ENCODE assay signal across 1 cellular context in the genomic region with DNA sequence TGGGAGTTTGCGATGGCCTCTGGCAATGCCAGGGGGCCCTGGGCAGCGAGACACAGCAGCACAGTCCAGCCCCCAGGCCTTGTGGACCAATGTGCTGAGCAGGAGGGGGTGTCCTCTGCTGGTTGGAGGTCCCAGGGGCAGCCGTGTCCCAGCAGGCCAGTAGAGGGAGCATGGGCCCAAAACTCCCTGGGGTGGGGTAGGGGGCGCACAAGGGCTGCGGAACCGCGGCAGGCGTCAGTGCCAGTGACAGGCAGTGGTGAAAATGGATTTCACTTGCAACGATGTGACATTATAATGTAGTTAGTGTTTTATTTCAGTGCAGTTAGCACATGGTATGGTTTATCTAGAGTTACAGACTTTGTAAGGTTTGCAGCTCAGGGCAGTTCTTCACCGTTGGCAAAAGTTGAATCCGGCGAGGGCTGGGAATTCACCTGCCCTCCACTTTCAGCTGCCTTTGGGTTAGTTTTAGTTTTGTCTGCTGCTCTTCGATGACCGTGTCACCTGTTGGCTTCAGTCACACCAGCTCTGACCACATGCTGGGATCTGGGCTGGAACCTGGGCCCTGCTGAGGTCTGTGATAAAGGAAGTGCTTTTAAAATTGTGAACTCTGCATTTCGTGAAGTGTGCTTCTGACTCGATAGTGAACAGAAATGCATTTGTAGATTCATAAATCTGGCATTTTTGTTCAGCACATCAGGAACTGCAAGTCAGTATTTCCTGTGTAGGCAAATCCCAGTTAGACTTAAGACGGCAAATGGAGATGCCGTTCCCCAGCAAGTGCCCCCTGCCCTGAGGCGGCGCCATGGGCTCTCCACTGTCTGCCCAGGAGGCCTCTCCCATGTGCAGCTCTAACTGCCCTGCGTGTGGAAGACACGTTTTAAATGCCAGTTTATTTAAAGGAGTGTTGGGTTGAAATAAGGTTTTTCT.
TF ChIP-seq lines count a peak whose summit lies in the region.

No MANE protein-coding gene starts in this region.

TF ChIP-seq in HepG2, 621 proteins besides CTCF, POLR2A, EP300 and RAD21 (continued from another document and continues in another):
- TF ChIP-seq, protein P1, sequence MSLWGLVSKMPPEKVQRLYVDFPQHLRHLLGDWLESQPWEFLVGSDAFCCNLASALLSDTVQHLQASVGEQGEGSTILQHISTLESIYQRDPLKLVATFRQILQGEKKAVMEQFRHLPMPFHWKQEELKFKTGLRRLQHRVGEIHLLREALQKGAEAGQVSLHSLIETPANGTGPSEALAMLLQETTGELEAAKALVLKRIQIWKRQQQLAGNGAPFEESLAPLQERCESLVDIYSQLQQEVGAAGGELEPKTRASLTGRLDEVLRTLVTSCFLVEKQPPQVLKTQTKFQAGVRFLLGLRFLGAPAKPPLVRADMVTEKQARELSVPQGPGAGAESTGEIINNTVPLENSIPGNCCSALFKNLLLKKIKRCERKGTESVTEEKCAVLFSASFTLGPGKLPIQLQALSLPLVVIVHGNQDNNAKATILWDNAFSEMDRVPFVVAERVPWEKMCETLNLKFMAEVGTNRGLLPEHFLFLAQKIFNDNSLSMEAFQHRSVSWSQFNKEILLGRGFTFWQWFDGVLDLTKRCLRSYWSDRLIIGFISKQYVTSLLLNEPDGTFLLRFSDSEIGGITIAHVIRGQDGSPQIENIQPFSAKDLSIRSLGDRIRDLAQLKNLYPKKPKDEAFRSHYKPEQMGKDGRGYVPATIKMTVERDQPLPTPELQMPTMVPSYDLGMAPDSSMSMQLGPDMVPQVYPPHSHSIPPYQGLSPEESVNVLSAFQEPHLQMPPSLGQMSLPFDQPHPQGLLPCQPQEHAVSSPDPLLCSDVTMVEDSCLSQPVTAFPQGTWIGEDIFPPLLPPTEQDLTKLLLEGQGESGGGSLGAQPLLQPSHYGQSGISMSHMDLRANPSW (CRISPR knock-in tag; IDR thresholded peaks at IDR 0.05; ENCODE audit: borderline replicate concordance), result no peak
- TF ChIP-seq ZNF737 (CRISPR knock-in tag; IDR thresholded peaks at IDR 0.05; ENCODE audit: borderline replicate concordance), result no peak
- TF ChIP-seq KDM4B (CRISPR knock-in tag; IDR thresholded peaks at IDR 0.05), result peak; percentile 96
- TF ChIP-seq, protein P2, sequence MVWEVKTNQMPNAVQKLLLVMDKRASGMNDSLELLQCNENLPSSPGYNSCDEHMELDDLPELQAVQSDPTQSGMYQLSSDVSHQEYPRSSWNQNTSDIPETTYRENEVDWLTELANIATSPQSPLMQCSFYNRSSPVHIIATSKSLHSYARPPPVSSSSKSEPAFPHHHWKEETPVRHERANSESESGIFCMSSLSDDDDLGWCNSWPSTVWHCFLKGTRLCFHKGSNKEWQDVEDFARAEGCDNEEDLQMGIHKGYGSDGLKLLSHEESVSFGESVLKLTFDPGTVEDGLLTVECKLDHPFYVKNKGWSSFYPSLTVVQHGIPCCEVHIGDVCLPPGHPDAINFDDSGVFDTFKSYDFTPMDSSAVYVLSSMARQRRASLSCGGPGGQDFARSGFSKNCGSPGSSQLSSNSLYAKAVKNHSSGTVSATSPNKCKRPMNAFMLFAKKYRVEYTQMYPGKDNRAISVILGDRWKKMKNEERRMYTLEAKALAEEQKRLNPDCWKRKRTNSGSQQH (CRISPR knock-in tag; IDR thresholded peaks at IDR 0.05; ENCODE audit: low read depth), result peak; percentile 84
- no peak; the same call in 2 of the 3 replicates for TF ChIP-seq MXI1 (IDR thresholded peaks at IDR 0.05; ENCODE audit: borderline replicate concordance, low read depth, low read length)
- no peak for TF ChIP-seq ZMYM3 (CRISPR knock-in tag; IDR thresholded peaks at IDR 0.05)
- peak; percentile 78 for TF ChIP-seq ZMYM4 (CRISPR knock-in tag; IDR thresholded peaks at IDR 0.05)
- no peak for TF ChIP-seq NBN (conservative IDR thresholded peaks at IDR 0.05)
- TF ChIP-seq ZNF326 (CRISPR knock-in tag; IDR thresholded peaks at IDR 0.05; ENCODE audit: borderline replicate concordance), result no peak
- TF ChIP-seq SALL1 (CRISPR knock-in tag; IDR thresholded peaks at IDR 0.05), result peak; percentile 83
- TF ChIP-seq RNF2 (conservative IDR thresholded peaks at IDR 0.05; ENCODE audit: low read depth), result 0 out of 2 replicates have a peak, but pooled peaks have one; percentile 64
- TF ChIP-seq SRSF4 (IDR thresholded peaks at IDR 0.05; ENCODE audit: low read depth, low read length, poor library complexity, severe bottlenecking), result no peak
- 0 out of 2 replicates have a peak, but pooled peaks have one; percentile 28 for TF ChIP-seq CEBPG (CRISPR knock-in tag; IDR thresholded peaks at IDR 0.05)
- no peak; the same call in 1 of the 2 replicates for TF ChIP-seq POLR2AphosphoS2 (IDR thresholded peaks at IDR 0.05; ENCODE audit: low read depth, low read length)
- TF ChIP-seq ZNF629 (CRISPR knock-in tag; conservative IDR thresholded peaks at IDR 0.05), result peak; percentile 55; the same call in 1 of the 2 replicates
- no peak for TF ChIP-seq TP53 (CRISPR knock-in tag; conservative IDR thresholded peaks at IDR 0.05)
- no peak for TF ChIP-seq SCMH1 (CRISPR knock-in tag; IDR thresholded peaks at IDR 0.05; ENCODE audit: borderline replicate concordance)
- no peak for TF ChIP-seq SNRNP70 (IDR thresholded peaks at IDR 0.05; ENCODE audit: low read depth, low read length)
- no peak for TF ChIP-seq ZBTB1 (CRISPR knock-in tag; IDR thresholded peaks at IDR 0.05; ENCODE audit: borderline replicate concordance)
- no peak for TF ChIP-seq SATB2 (CRISPR knock-in tag; IDR thresholded peaks at IDR 0.05)
- no peak for TF ChIP-seq ZNF790 (CRISPR knock-in tag; IDR thresholded peaks at IDR 0.05; ENCODE audit: borderline replicate concordance)
- TF ChIP-seq, protein P3, sequence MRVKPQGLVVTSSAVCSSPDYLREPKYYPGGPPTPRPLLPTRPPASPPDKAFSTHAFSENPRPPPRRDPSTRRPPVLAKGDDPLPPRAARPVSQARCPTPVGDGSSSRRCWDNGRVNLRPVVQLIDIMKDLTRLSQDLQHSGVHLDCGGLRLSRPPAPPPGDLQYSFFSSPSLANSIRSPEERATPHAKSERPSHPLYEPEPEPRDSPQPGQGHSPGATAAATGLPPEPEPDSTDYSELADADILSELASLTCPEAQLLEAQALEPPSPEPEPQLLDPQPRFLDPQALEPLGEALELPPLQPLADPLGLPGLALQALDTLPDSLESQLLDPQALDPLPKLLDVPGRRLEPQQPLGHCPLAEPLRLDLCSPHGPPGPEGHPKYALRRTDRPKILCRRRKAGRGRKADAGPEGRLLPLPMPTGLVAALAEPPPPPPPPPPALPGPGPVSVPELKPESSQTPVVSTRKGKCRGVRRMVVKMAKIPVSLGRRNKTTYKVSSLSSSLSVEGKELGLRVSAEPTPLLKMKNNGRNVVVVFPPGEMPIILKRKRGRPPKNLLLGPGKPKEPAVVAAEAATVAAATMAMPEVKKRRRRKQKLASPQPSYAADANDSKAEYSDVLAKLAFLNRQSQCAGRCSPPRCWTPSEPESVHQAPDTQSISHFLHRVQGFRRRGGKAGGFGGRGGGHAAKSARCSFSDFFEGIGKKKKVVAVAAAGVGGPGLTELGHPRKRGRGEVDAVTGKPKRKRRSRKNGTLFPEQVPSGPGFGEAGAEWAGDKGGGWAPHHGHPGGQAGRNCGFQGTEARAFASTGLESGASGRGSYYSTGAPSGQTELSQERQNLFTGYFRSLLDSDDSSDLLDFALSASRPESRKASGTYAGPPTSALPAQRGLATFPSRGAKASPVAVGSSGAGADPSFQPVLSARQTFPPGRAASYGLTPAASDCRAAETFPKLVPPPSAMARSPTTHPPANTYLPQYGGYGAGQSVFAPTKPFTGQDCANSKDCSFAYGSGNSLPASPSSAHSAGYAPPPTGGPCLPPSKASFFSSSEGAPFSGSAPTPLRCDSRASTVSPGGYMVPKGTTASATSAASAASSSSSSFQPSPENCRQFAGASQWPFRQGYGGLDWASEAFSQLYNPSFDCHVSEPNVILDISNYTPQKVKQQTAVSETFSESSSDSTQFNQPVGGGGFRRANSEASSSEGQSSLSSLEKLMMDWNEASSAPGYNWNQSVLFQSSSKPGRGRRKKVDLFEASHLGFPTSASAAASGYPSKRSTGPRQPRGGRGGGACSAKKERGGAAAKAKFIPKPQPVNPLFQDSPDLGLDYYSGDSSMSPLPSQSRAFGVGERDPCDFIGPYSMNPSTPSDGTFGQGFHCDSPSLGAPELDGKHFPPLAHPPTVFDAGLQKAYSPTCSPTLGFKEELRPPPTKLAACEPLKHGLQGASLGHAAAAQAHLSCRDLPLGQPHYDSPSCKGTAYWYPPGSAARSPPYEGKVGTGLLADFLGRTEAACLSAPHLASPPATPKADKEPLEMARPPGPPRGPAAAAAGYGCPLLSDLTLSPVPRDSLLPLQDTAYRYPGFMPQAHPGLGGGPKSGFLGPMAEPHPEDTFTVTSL (CRISPR knock-in tag; IDR thresholded peaks at IDR 0.05; ENCODE audit: borderline replicate concordance), result no peak
- TF ChIP-seq, protein P4, sequence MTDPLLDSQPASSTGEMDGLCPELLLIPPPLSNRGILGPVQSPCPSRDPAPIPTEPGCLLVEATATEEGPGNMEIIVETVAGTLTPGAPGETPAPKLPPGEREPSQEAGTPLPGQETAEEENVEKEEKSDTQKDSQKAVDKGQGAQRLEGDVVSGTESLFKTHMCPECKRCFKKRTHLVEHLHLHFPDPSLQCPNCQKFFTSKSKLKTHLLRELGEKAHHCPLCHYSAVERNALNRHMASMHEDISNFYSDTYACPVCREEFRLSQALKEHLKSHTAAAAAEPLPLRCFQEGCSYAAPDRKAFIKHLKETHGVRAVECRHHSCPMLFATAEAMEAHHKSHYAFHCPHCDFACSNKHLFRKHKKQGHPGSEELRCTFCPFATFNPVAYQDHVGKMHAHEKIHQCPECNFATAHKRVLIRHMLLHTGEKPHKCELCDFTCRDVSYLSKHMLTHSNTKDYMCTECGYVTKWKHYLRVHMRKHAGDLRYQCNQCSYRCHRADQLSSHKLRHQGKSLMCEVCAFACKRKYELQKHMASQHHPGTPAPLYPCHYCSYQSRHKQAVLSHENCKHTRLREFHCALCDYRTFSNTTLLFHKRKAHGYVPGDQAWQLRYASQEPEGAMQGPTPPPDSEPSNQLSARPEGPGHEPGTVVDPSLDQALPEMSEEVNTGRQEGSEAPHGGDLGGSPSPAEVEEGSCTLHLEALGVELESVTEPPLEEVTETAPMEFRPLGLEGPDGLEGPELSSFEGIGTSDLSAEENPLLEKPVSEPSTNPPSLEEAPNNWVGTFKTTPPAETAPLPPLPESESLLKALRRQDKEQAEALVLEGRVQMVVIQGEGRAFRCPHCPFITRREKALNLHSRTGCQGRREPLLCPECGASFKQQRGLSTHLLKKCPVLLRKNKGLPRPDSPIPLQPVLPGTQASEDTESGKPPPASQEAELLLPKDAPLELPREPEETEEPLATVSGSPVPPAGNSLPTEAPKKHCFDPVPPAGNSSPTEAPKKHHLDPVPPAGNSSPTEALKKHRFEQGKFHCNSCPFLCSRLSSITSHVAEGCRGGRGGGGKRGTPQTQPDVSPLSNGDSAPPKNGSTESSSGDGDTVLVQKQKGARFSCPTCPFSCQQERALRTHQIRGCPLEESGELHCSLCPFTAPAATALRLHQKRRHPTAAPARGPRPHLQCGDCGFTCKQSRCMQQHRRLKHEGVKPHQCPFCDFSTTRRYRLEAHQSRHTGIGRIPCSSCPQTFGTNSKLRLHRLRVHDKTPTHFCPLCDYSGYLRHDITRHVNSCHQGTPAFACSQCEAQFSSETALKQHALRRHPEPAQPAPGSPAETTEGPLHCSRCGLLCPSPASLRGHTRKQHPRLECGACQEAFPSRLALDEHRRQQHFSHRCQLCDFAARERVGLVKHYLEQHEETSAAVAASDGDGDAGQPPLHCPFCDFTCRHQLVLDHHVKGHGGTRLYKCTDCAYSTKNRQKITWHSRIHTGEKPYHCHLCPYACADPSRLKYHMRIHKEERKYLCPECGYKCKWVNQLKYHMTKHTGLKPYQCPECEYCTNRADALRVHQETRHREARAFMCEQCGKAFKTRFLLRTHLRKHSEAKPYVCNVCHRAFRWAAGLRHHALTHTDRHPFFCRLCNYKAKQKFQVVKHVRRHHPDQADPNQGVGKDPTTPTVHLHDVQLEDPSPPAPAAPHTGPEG (CRISPR knock-in tag; IDR thresholded peaks at IDR 0.05), result 0 out of 2 replicates have a peak, but pooled peaks have one; percentile 44
- peak; percentile 77; the same call in 1 of the 2 replicates for TF ChIP-seq PITX1 (CRISPR knock-in tag; IDR thresholded peaks at IDR 0.05)
- TF ChIP-seq ZNF136 (CRISPR knock-in tag; IDR thresholded peaks at IDR 0.05; ENCODE audit: low read depth), result no peak
- TF ChIP-seq GLI4 (CRISPR knock-in tag; IDR thresholded peaks at IDR 0.05; ENCODE audit: borderline replicate concordance), result no peak
- TF ChIP-seq U2AF1 (optimal IDR thresholded peaks at IDR 0.05; ENCODE audit: low read depth, low read length), result no peak
- TF ChIP-seq, protein P5, sequence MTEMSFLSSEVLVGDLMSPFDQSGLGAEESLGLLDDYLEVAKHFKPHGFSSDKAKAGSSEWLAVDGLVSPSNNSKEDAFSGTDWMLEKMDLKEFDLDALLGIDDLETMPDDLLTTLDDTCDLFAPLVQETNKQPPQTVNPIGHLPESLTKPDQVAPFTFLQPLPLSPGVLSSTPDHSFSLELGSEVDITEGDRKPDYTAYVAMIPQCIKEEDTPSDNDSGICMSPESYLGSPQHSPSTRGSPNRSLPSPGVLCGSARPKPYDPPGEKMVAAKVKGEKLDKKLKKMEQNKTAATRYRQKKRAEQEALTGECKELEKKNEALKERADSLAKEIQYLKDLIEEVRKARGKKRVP (CRISPR knock-in tag; IDR thresholded peaks at IDR 0.05), result no peak
- no peak for TF ChIP-seq CBX2 (IDR thresholded peaks at IDR 0.05; ENCODE audit: low read depth, low read length)
- no peak for TF ChIP-seq CBX2 (CRISPR knock-in tag; IDR thresholded peaks at IDR 0.05; ENCODE audit: low read depth)
- 0 out of 2 replicates have a peak, but pooled peaks have one; percentile 42 for TF ChIP-seq DMAP1 (CRISPR knock-in tag; IDR thresholded peaks at IDR 0.05)
- no peak for TF ChIP-seq SOX13 (IDR thresholded peaks at IDR 0.05)
- TF ChIP-seq SOX13 (CRISPR knock-in tag; conservative IDR thresholded peaks at IDR 0.05 in 1 of 2, IDR thresholded peaks at IDR 0.05 in 1 of 2), result peak in 1 of 2 experiments; percentile 65; a peak in 1 of 4 replicates
- TF ChIP-seq, protein P6, sequence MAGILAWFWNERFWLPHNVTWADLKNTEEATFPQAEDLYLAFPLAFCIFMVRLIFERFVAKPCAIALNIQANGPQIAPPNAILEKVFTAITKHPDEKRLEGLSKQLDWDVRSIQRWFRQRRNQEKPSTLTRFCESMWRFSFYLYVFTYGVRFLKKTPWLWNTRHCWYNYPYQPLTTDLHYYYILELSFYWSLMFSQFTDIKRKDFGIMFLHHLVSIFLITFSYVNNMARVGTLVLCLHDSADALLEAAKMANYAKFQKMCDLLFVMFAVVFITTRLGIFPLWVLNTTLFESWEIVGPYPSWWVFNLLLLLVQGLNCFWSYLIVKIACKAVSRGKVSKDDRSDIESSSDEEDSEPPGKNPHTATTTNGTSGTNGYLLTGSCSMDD (CRISPR knock-in tag; IDR thresholded peaks at IDR 0.05), result no peak
- TF ChIP-seq SOX5 (CRISPR knock-in tag; IDR thresholded peaks at IDR 0.05; ENCODE audit: borderline replicate concordance), result peak; percentile 52; the same call in 1 of the 2 replicates
- no peak for TF ChIP-seq KDM1A (CRISPR knock-in tag; IDR thresholded peaks at IDR 0.05)
- peak; percentile 48; the same call in 1 of the 2 replicates for TF ChIP-seq ZKSCAN8 (CRISPR knock-in tag; IDR thresholded peaks at IDR 0.05; ENCODE audit: borderline replicate concordance)
- peak; percentile 73; the same call in 1 of the 2 replicates for TF ChIP-seq ZNF547 (CRISPR knock-in tag; IDR thresholded peaks at IDR 0.05)
- TF ChIP-seq, protein P7, sequence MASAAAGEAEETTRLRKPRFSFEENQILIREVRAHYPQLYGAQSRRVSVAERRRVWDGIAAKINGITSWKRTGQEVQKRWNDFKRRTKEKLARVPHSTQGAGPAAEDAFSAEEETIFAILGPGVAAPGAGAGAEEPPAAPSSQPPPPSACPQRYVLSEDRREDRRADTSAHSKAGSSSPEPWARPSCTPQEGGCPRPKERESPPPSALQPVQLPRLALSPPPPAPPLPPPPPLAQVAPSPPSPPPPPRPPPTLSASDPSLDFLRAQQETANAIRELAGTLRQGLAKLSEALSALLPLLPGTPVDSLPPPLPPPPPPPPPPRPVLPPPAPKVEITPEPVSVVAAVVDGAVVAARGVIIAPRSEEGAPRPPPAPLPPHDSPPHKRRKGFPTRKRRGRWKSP (CRISPR knock-in tag; IDR thresholded peaks at IDR 0.05), result no peak
- no peak for TF ChIP-seq PLRG1 (conservative IDR thresholded peaks at IDR 0.05)
